Comparison of ENCODE assay signal across 8 cellular contexts in the genomic region with DNA sequence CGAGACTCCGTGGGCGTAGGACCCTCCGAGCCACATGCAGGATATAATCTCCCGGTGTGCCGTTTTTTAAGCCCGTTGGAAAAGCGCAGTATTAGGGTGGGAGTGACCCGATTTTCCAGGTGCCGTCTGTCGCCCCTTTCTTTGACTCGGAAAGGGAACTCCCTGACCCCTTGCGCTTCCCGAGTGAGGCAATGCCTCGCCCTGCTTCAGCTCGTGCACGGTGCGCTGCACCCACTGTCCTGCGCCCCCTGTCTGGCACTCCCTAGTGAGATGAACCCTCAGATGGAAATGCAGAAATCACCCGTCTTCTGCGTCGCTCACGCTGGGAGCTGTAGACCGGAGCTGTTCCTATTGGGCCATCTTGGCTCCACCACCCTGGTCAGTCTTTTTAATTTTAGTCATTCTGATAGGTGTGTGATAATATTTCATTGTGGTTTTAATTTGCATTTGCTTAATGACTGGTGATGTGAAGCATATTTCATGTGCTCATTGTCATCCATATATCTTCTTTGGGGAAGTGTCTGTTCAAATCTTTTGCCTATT. TPM values are rescaled to one million over a fixed set of nuclear protein-coding genes. Genes with fewer than 3 reads are reported as not detected.
A peak's percentile ranks its signal among the peaks of the same experiment; 100 is the strongest.
DNase-seq lines count a peak whose midpoint lies in the region; ATAC-seq and TF ChIP-seq lines count a peak whose summit lies in the region.
"Not testable (repeated sequence)": the region's sequence is repeated elsewhere in the genome, so short reads cannot be mapped to it uniquely, and the experiment has no call there.

No MANE protein-coding gene starts in this region.

- WGBS in GM23248 (ENCODE audit: low coverage in 1 of 2, low lambda C conversion rate in 2 of 2, missing lambda C conversion rate in 2 of 2), 2 experiments: 15% methylated on average over 23 to 24 of the region's 24 CpGs

- H3K4me1 ChIP-seq in GM23248 (ENCODE audit: insufficient read depth): not testable (repeated sequence)

- not testable (repeated sequence) for H3K79me2 ChIP-seq in GM23248 (ENCODE audit: insufficient read depth)

- in situ Hi-C loops in GM23248 (cut with MboI): not testable (repeated sequence)

- not testable (repeated sequence) for ATAC-seq in WTC11

- CTCF ChIA-PET in WTC11 (lab: Charles Lee): interaction anchor here (0.9 to 2.8 kb wide), 2 partner anchors 18 to 26 kb away, joined by 3 to 14 read pairs; no protein-coding TSS in a partner anchor

- H3K36me3 Mint-ChIP-seq in WTC11; activated naive CD8-positive, alpha-beta T cell; mesothelial cell of epicardium: not testable (repeated sequence)

- peak overlapping the region; percentile 73 for H3K9ac ChIP-seq in GM23248

- not testable (repeated sequence) for H3K27ac Mint-ChIP-seq in WTC11
- peak overlapping the region; percentile 91 for H3K27ac Mint-ChIP-seq in activated naive CD8-positive, alpha-beta T cell
- peak overlapping the region; percentile 93 for H3K27ac Mint-ChIP-seq in mesothelial cell of epicardium

- H3K36me3 ChIP-seq in GM23248 (ENCODE audit: low read depth): not testable (repeated sequence)

- not testable (repeated sequence) for H3K9me3 Mint-ChIP-seq in WTC11; activated naive CD8-positive, alpha-beta T cell (ENCODE audit: low read depth)
- H3K9me3 Mint-ChIP-seq in mesothelial cell of epicardium: peaks cover 13% of the 10 kb centered on the region

- peaks cover 93% of the 10 kb centered on the region for H3K27me3 Mint-ChIP-seq in WTC11 (ENCODE audit: low read depth)
- not testable (repeated sequence) for H3K27me3 Mint-ChIP-seq in activated naive CD8-positive, alpha-beta T cell; mesothelial cell of epicardium (ENCODE audit: low read depth)

- H3K9me2 ChIP-seq in GM23248 (ENCODE audit: insufficient read depth): not testable (repeated sequence)

- H3K9me3 ChIP-seq in GM23248 (ENCODE audit: low read depth): not testable (repeated sequence)

- H3K27me3 ChIP-seq in GM23248 (replicated peaks; ENCODE audit: insufficient read depth): not testable (repeated sequence)

- not testable (repeated sequence) for H4K20me1 ChIP-seq in GM23248 (ENCODE audit: insufficient read depth)

- peak overlapping the region; percentile 77 for H3K4me3 ChIP-seq in GM23248
- H3K4me3 ChIP-seq in fibroblast of mammary gland (ENCODE audit: control insufficient read depth, low read depth, low read length): peak overlapping the region; percentile 56

- POLR2A ChIA-PET in WTC11 (lab: Charles Lee): not testable (repeated sequence)

- H3K27ac ChIP-seq in 22Rv1: peak overlapping the region; percentile 73
- not testable (repeated sequence) for H3K27ac ChIP-seq in GM23248

- DNase-seq in GM23248 (peak; percentile 38), NCI-H69 (lab: John Stamatoyannopoulos, UW) (peak; percentile 64), fibroblast of mammary gland (ENCODE audit: low read depth) (peak; percentile 41), mesothelial cell of epicardium (ENCODE audit: low spot score in 2 of 2, unreplicated experiment in 2 of 2) (peak in 1 of 2 experiments; percentile 55)
- not testable (repeated sequence) for DNase-seq in WTC11 (ENCODE audit: low spot score)
- DNase-seq in stimulated activated CD4-positive, alpha-beta T cell treated with anti-CD3 and anti-CD28 coated beads, Interleukin-1b, Interleukin-23, amount 100 ng/mL, for 4 hours (ENCODE audit: low read depth in 2 of 2): peak; percentile 33 to 36

- not testable (repeated sequence) for H3K4me1 Mint-ChIP-seq in WTC11, mesothelial cell of epicardium
- peaks cover 15% of the 10 kb centered on the region for H3K4me1 Mint-ChIP-seq in activated naive CD8-positive, alpha-beta T cell (ENCODE audit: low read depth)

- TF ChIP-seq CTCF in 22Rv1 (IDR thresholded peaks at IDR 0.05): 0 out of 2 replicates have a peak, but pooled peaks have one; percentile 8
- not testable (repeated sequence) for TF ChIP-seq CTCF in WTC11 (IDR thresholded peaks at IDR 0.05); mesothelial cell of epicardium (IDR thresholded peaks at IDR 0.05; ENCODE audit: unreplicated experiment)
- TF ChIP-seq CTCF in fibroblast of mammary gland (conservative IDR thresholded peaks at IDR 0.05; ENCODE audit: control insufficient read depth, insufficient read depth, low read depth, low read length): peak; percentile 16

- H3F3A ChIP-seq in GM23248 (ENCODE audit: insufficient read depth): not testable (repeated sequence)

- peak overlapping the region; percentile 92 for H2AFZ ChIP-seq in GM23248

- H3K4me3 Mint-ChIP-seq in WTC11 (peak overlapping the region; percentile 93), mesothelial cell of epicardium (peak overlapping the region; percentile 84)
- H3K4me3 Mint-ChIP-seq in activated naive CD8-positive, alpha-beta T cell: peak overlapping the region; percentile 96

- peak overlapping the region; percentile 90 for H3K4me2 ChIP-seq in GM23248 (ENCODE audit: unreplicated experiment)

TF ChIP-seq in WTC11, 78 proteins besides CTCF, POLR2A, EP300 and RAD21:
- TF ChIP-seq ZNF423 (CRISPR knock-in tag; IDR thresholded peaks at IDR 0.05): peak; percentile 45; the same call in 1 of the 2 replicates

RNA-seq across cellular contexts. Expression of a gene that starts 19.0 kb away (rescaled TPM):
- not detected in 2 replicates for total RNA-seq in GM23248 (2014; rRNA removed; shearing (Covaris generic))
- not detected in 2 replicates for polyA plus RNA-seq in GM23248 (2016; fragmentation: Nextera tagmentation; extraction: Ambion mirVana)
- total RNA-seq in WTC11 (2021) (0.18 to 0.55 TPM (median 0.46 TPM) in 3 replicates), mesothelial cell of epicardium (1.0 to 2.2 TPM (median 1.2 TPM) in 3 replicates)

RNA-seq across cellular contexts. Expression of a gene that starts 26.4 kb away (rescaled TPM):
- 18.4 and 21.6 TPM in 2 replicates for total RNA-seq in GM23248 (2014; rRNA removed; shearing (Covaris generic))
- polyA plus RNA-seq in GM23248 (2016; fragmentation: Nextera tagmentation; extraction: Ambion mirVana): 22.4 and 23.6 TPM in 2 replicates
- total RNA-seq in WTC11 (2021) (22.4 to 24.0 TPM (median 23.2 TPM) in 3 replicates), mesothelial cell of epicardium (42.3 to 48.3 TPM (median 47.5 TPM) in 3 replicates)
